ENCODE assay signal across 19 cellular contexts in the genomic region with DNA sequence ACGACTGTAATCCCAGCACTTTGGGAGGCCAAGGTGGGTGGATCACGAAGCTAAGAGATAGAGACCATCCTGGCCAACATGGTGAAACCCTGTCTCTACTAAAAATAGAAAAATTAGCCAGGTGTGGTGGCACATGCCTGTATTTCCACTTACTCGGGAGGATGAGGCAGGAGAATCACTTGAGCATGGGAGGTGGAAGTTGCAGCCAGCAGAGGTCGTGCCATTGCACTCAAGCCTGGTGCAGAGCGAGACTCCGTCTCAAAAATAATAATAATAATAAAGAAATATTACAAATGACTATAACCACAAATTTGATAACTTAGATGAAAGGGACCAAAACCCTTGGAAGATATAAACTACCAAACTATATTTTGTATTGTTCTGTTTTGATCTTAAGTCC.
"Had no signal": no experiment of that assay in that cellular context is flagged by ENCODE, and none has a peak within 500 bp of the region (broad histone marks: within the 10 kb centered on the region; RNA-seq: fewer than 3 reads in every experiment).

No MANE protein-coding gene starts in this region.

- H3K27ac ChIP-seq: dorsolateral prefrontal cortex, gastrocnemius medialis, heart right ventricle, ovary, right atrium auricular region, stomach, thoracic aorta, transverse colon had no signal

- H3K4me3 ChIP-seq: dorsolateral prefrontal cortex, gastrocnemius medialis, heart right ventricle, ovary, right atrium auricular region, stomach, thoracic aorta, transverse colon had no signal

- ATAC-seq: esophagus mucosa, gastrocnemius medialis, heart right ventricle, left lobe of liver, natural killer cell had no signal

- H3K27me3 ChIP-seq: dorsolateral prefrontal cortex, gastrocnemius medialis, heart right ventricle, ovary, right atrium auricular region, stomach, transverse colon had no signal

- H3K36me3 ChIP-seq: gastrocnemius medialis, heart right ventricle, ovary, right atrium auricular region, stomach, thoracic aorta, transverse colon had no signal

- FAIRE-seq: endometrium, small intestine had no signal

- H3K9me3 ChIP-seq: gastrocnemius medialis, ovary, stomach, thoracic aorta, transverse colon had no signal

- H3K4me1 ChIP-seq: gastrocnemius medialis, heart right ventricle, right atrium auricular region, stomach, transverse colon had no signal

- DNase-seq: cortex of kidney; dorsolateral prefrontal cortex; effector CD8-positive, alpha-beta T cell; gastrocnemius medialis; heart right ventricle; islet precursor cell; natural killer cell; ovary; small intestine; stimulated activated CD4-positive, alpha-beta T cell treated with anti-CD3 and anti-CD28 coated beads, Interleukin-12 subunit alpha, Interleukin-12 subunit beta, amount 100 ng/mL, for 4 hours; stimulated activated naive CD4-positive, alpha-beta T cell; stomach; substantia nigra; transverse colon had no signal
